ENCODE assay signal across 20 cellular contexts in genomic region chr16:49836218-49836617, GRCh38. TPM values are rescaled to one million over a fixed set of nuclear protein-coding genes. Genes with fewer than 3 reads are reported as not detected.
DNase-seq lines count a peak whose midpoint lies in the region; ATAC-seq, FAIRE-seq and TF ChIP-seq lines count a peak whose summit lies in the region.
"Had no signal": no experiment of that assay in that cellular context is flagged by ENCODE, and none has a peak within 500 bp of the region (broad histone marks: within the 10 kb centered on the region; RNA-seq: fewer than 3 reads in every experiment).

No MANE protein-coding gene starts in this region.

- WGBS in H1 (ENCODE audit: extremely low coverage in 1 of 2, insufficient coverage in 1 of 2, insufficient read length in 1 of 2, insufficient replicate concordance in 2 of 2, low coverage in 1 of 2, low lambda C conversion rate in 2 of 2, missing lambda C conversion rate in 1 of 2), 2 experiments, result 80% methylated on average over 2 of the region's 2 CpGs; no CpG with 5 or more reads in 1 of the 2 experiments

- peaks cover 21 to 23% of the 10 kb centered on the region in 2 experiments for H4K20me1 ChIP-seq in H1 (replicated peaks in 1 of 2; ENCODE audit: control insufficient read depth in 1 of 2, insufficient read depth in 2 of 2, low read length in 2 of 2)

- no peak overlapping the region for H3K23ac ChIP-seq in H1 (ENCODE audit: insufficient read length)

- peak overlapping the region; percentile 19 for H3K27ac Mint-ChIP-seq in neural crest cell (ENCODE audit: unreplicated experiment)
- no peak overlapping the region for H3K27ac Mint-ChIP-seq in naive thymus-derived CD4-positive, alpha-beta T cell
- H3K27ac Mint-ChIP-seq: activated CD4-positive, alpha-beta T cell treated with anti-CD3 and anti-CD28 coated beads, Interleukin-2, amount 10 ng/mL, durations not matched to agents 7 days and 5 days; activated naive CD4-positive, alpha-beta T cell treated with anti-CD3 and anti-CD28 coated beads, Interleukin-2, amount 10 ng/mL, durations not matched to agents 7 days and 5 days; natural killer cell treated with Interleukin-12 subunit alpha and Interleukin-12 subunit beta and Interleukin-15 and Interleukin-18, amount 100 ng/mL, for 72 hours had no signal

- no peaks in the 10 kb centered on the region for H3K9me3 Mint-ChIP-seq in neural crest cell
- no peaks in the 10 kb centered on the region for H3K9me3 Mint-ChIP-seq in naive thymus-derived CD4-positive, alpha-beta T cell
- H3K9me3 Mint-ChIP-seq: activated CD4-positive, alpha-beta T cell treated with anti-CD3 and anti-CD28 coated beads, Interleukin-2, amount 10 ng/mL, durations not matched to agents 7 days and 5 days; activated naive CD4-positive, alpha-beta T cell treated with anti-CD3 and anti-CD28 coated beads, Interleukin-2, amount 10 ng/mL, durations not matched to agents 7 days and 5 days; natural killer cell treated with Interleukin-12 subunit alpha and Interleukin-12 subunit beta and Interleukin-15 and Interleukin-18, amount 100 ng/mL, for 72 hours had no signal

- H3K36me3 Mint-ChIP-seq in neural crest cell (ENCODE audit: low read depth), result no peaks in the 10 kb centered on the region
- H3K36me3 Mint-ChIP-seq in naive thymus-derived CD4-positive, alpha-beta T cell, result no peaks in the 10 kb centered on the region
- H3K36me3 Mint-ChIP-seq: activated naive CD4-positive, alpha-beta T cell treated with anti-CD3 and anti-CD28 coated beads, Interleukin-2, amount 10 ng/mL, durations not matched to agents 7 days and 5 days; natural killer cell treated with Interleukin-12 subunit alpha and Interleukin-12 subunit beta and Interleukin-15 and Interleukin-18, amount 100 ng/mL, for 72 hours had no signal

- peak overlapping the region; percentile 68 for H3K18ac ChIP-seq in H1 (ENCODE audit: extremely low read depth, low read length)

- H2BK15ac ChIP-seq in H1 (ENCODE audit: low read length), result peak overlapping the region; percentile 97

- no peak overlapping the region for H3K4me3 ChIP-seq in H1 (ENCODE audit: extremely low read depth in 1 of 4, insufficient read depth in 2 of 4, low read depth in 3 of 4, low read length in 4 of 4)
- no peak overlapping the region for H3K4me3 ChIP-seq in tibial artery
- H3K4me3 ChIP-seq in naive thymus-derived CD4-positive, alpha-beta T cell (ENCODE audit: low read length), result no peak overlapping the region
- H3K4me3 ChIP-seq: breast epithelium had no signal

- H2BK20ac ChIP-seq in H1 (ENCODE audit: low read length), result peak overlapping the region; percentile 86; the same call in 1 of the 2 replicates

- peak overlapping the region; percentile 87; the same call in 1 of the 2 replicates for H2BK5ac ChIP-seq in H1 (ENCODE audit: low read depth, low read length)

- no peak for ATAC-seq in naive thymus-derived CD4-positive, alpha-beta T cell
- ATAC-seq: natural killer cell treated with Interleukin-12 subunit alpha and Interleukin-12 subunit beta and Interleukin-15 and Interleukin-18, amount 100 ng/mL, for 72 hours; SK-N-SH treated with all-trans-retinoic acid at 6 μM for 48 hours had no signal

- H3K56ac ChIP-seq in H1 (replicated peaks; ENCODE audit: insufficient read length, low read depth, low read length), result no peak overlapping the region

- H2AK5ac ChIP-seq in H1 (ENCODE audit: low read depth, low read length), result peak overlapping the region; percentile 90; the same call in 1 of the 2 replicates

- H3K79me2 ChIP-seq in H1 (ENCODE audit: control insufficient read depth in 1 of 2, insufficient read depth in 2 of 2, low read length in 2 of 2), result peaks cover 3 to 93% of the 10 kb centered on the region in 2 experiments; a peak in 3 of 4 replicates

- CTCF ChIA-PET in H1 (lab: Charles Lee; ENCODE audit: partially characterized antibody), result interaction anchor here (0.7 to 3.1 kb wide), 5 partner anchors 10 to 132 kb away, joined by 3 to 11 read pairs (median 3); no protein-coding TSS in a partner anchor
- CTCF ChIA-PET in naive thymus-derived CD4-positive, alpha-beta T cell (lab: Charles Lee), result no interaction called here

- H4K5ac ChIP-seq in H1 (ENCODE audit: insufficient read length, low read depth, low read length), result no peak overlapping the region

- TF ChIP-seq CTCF in H1 (IDR thresholded peaks at IDR 0.05; ENCODE audit: control extremely low read depth in 1 of 3, insufficient read depth in 1 of 3, low read depth in 1 of 3, low read length in 3 of 3) (no peak), neural crest cell (conservative IDR thresholded peaks at IDR 0.05) (no peak), tibial artery (IDR thresholded peaks at IDR 0.05) (no peak)

- no peak overlapping the region for H4K8ac ChIP-seq in H1 (ENCODE audit: extremely low read depth, insufficient read depth, low read length)

- peak overlapping the region in 1 of 2 experiments; percentile 37; a peak in 2 of 4 replicates for H3K4me2 ChIP-seq in H1 (ENCODE audit: insufficient read depth in 1 of 2, low read depth in 2 of 2, low read length in 2 of 2)

- H3K4me1 Mint-ChIP-seq in neural crest cell, result peaks cover 73% of the 10 kb centered on the region
- no peaks in the 10 kb centered on the region for H3K4me1 Mint-ChIP-seq in naive thymus-derived CD4-positive, alpha-beta T cell
- H3K4me1 Mint-ChIP-seq: activated CD4-positive, alpha-beta T cell treated with anti-CD3 and anti-CD28 coated beads, Interleukin-2, amount 10 ng/mL, durations not matched to agents 7 days and 5 days; activated naive CD4-positive, alpha-beta T cell treated with anti-CD3 and anti-CD28 coated beads, Interleukin-2, amount 10 ng/mL, durations not matched to agents 7 days and 5 days had no signal

- no peak for TF ChIP-seq EP300 in H1 (IDR thresholded peaks at IDR 0.05; ENCODE audit: borderline replicate concordance in 1 of 2, low read depth in 2 of 2, low read length in 2 of 2)

- TF ChIP-seq POLR2A in H1 (IDR thresholded peaks at IDR 0.05; ENCODE audit: control extremely low read depth in 1 of 2, low read depth in 2 of 2, low read length in 2 of 2), result no peak

- H3K4me1 ChIP-seq in H1 (replicated peaks in 1 of 4; ENCODE audit: control insufficient read depth in 3 of 4, insufficient read depth in 4 of 4, low read length in 3 of 4), result peaks cover 7 to 74% (median 61%) of the 10 kb centered on the region in 4 experiments
- peaks cover 13 to 81% (median 64%) of the 10 kb centered on the region in 4 donors for H3K4me1 ChIP-seq in tibial artery
- no peaks in the 10 kb centered on the region for H3K4me1 ChIP-seq in naive thymus-derived CD4-positive, alpha-beta T cell (ENCODE audit: control insufficient read depth in 2 of 2, insufficient read depth in 2 of 2, low read length in 2 of 2)

- POLR2A ChIA-PET in H1 (lab: Charles Lee; ENCODE audit: partially characterized antibody), result interaction anchor here (2.8 to 3.6 kb wide), 3 partner anchors 9 to 21 kb away, joined by 9 read pairs; no protein-coding TSS in a partner anchor
- POLR2A ChIA-PET in naive thymus-derived CD4-positive, alpha-beta T cell (lab: Charles Lee), result no interaction called here

- peak overlapping the region; percentile 98; the same call in 1 of the 2 replicates for H2BK12ac ChIP-seq in H1 (ENCODE audit: low read depth, low read length)

- peaks cover 42% of the 10 kb centered on the region for H3K79me1 ChIP-seq in H1 (ENCODE audit: low read depth, low read length)

- H3K9me3 ChIP-seq in H1 (ENCODE audit: insufficient read depth in 2 of 2, low read depth in 1 of 2, low read length in 1 of 2), result no peaks in the 10 kb centered on the region
- H3K9me3 ChIP-seq in tibial artery, result no peaks in the 10 kb centered on the region
- H3K9me3 ChIP-seq in naive thymus-derived CD4-positive, alpha-beta T cell (ENCODE audit: control insufficient read depth in 2 of 3, low read length in 3 of 3), result no peaks in the 10 kb centered on the region
- H3K9me3 ChIP-seq: breast epithelium had no signal

- no peaks in the 10 kb centered on the region for H3K27me3 Mint-ChIP-seq in neural crest cell (ENCODE audit: low read depth)
- peaks cover 20 to 38% (median 28%) of the 10 kb centered on the region in 5 donors for H3K27me3 Mint-ChIP-seq in naive thymus-derived CD4-positive, alpha-beta T cell

- peaks cover 6% of the 10 kb centered on the region for H3K23me2 ChIP-seq in H1 (ENCODE audit: low read depth, low read length)

- no peak overlapping the region for H3K4me3 Mint-ChIP-seq in neural crest cell
- H3K4me3 Mint-ChIP-seq in naive thymus-derived CD4-positive, alpha-beta T cell, result no peak overlapping the region
- H3K4me3 Mint-ChIP-seq: activated CD4-positive, alpha-beta T cell treated with anti-CD3 and anti-CD28 coated beads, Interleukin-2, amount 10 ng/mL, durations not matched to agents 7 days and 5 days; activated naive CD4-positive, alpha-beta T cell treated with anti-CD3 and anti-CD28 coated beads, Interleukin-2, amount 10 ng/mL, durations not matched to agents 7 days and 5 days; natural killer cell treated with Interleukin-12 subunit alpha and Interleukin-12 subunit beta and Interleukin-15 and Interleukin-18, amount 100 ng/mL, for 72 hours had no signal

- no peak overlapping the region for H2BK120ac ChIP-seq in H1 (replicated peaks; ENCODE audit: low read depth, low read length)

- H3K14ac ChIP-seq in H1 (ENCODE audit: insufficient read length), result no peak overlapping the region

- H2AFZ ChIP-seq in H1 (ENCODE audit: low read length), result no peak overlapping the region

- TF ChIP-seq RAD21 in H1 (IDR thresholded peaks at IDR 0.05 in 1 of 2, conservative IDR thresholded peaks at IDR 0.05 in 1 of 2; ENCODE audit: low read depth in 2 of 2, low read length in 2 of 2), result no peak

- no peak overlapping the region for H4K91ac ChIP-seq in H1 (replicated peaks; ENCODE audit: insufficient read length, low read length)

- H3K27ac ChIP-seq in H1 (ENCODE audit: low read depth, low read length), result no peak overlapping the region
- H3K27ac ChIP-seq in tibial artery, result peak overlapping the region; percentile 80 to 83
- H3K27ac ChIP-seq in naive thymus-derived CD4-positive, alpha-beta T cell (ENCODE audit: low read depth, low read length), result no peak overlapping the region
- H3K27ac ChIP-seq: C4-2B had no signal

- H3K36me3 ChIP-seq in H1 (ENCODE audit: control insufficient read depth in 2 of 4, insufficient read depth in 4 of 4, low read length in 3 of 4), result no peaks in the 10 kb centered on the region
- no peaks in the 10 kb centered on the region for H3K36me3 ChIP-seq in tibial artery
- H3K36me3 ChIP-seq in naive thymus-derived CD4-positive, alpha-beta T cell (ENCODE audit: control insufficient read depth in 2 of 3, insufficient read depth in 3 of 3, low read length in 3 of 3), result no peaks in the 10 kb centered on the region
- H3K36me3 ChIP-seq: breast epithelium had no signal

- H3K27me3 ChIP-seq in H1 (replicated peaks in 1 of 4; ENCODE audit: control insufficient read depth in 3 of 4, extremely low read depth in 1 of 4, insufficient read depth in 3 of 4, low read length in 3 of 4), result no peaks in the 10 kb centered on the region
- H3K27me3 ChIP-seq in tibial artery, result peaks cover 0 to 6% of the 10 kb centered on the region in 2 donors
- no peaks in the 10 kb centered on the region for H3K27me3 ChIP-seq in naive thymus-derived CD4-positive, alpha-beta T cell (ENCODE audit: control insufficient read depth in 2 of 2, insufficient read depth in 2 of 2, low read length in 2 of 2)
- H3K27me3 ChIP-seq: breast epithelium had no signal

- no peak overlapping the region; a peak in 1 of 7 replicates for H3K9ac ChIP-seq in H1 (replicated peaks in 1 of 4; ENCODE audit: extremely low read depth in 1 of 4, low read depth in 3 of 4, low read length in 3 of 4)

- intact Hi-C loops in tibial artery (cut with DNase I; ENCODE audit: low total_unique reads), result no loop called here
- intact Hi-C loops in naive thymus-derived CD4-positive, alpha-beta T cell (cut with micrococcal nuclease), result no loop called here

- peak; percentile 47 for DNase-seq in NCI-H82 (lab: John Stamatoyannopoulos, UW)
- DNase-seq in NCI-H82 treated with DMSO at 0.1 percent for 48 hours (lab: John Stamatoyannopoulos, UW; ENCODE audit: unreplicated experiment), result no peak
- no peak for DNase-seq in H1 (ENCODE audit: low read depth in 1 of 2, low spot score in 2 of 2)
- no peak for DNase-seq in neural crest cell (ENCODE audit: low read depth, low spot score)
- DNase-seq in tibial artery, result no peak
- DNase-seq in iPS-NIHi11 (ENCODE audit: low spot score), result no peak
- no peak for DNase-seq in naive thymus-derived CD4-positive, alpha-beta T cell
- no peak for DNase-seq in HCEC 1CT
- DNase-seq: 8988T; activated CD4-positive, alpha-beta T cell treated with anti-CD3 and anti-CD28 coated beads, Interleukin-2, amount 10 ng/mL, durations not matched to agents 7 days and 5 days; activated naive CD4-positive, alpha-beta T cell treated with anti-CD3 and anti-CD28 coated beads, Interleukin-2, amount 10 ng/mL, durations not matched to agents 7 days and 5 days; DMS53; MM.1S; NCI-H187; NCI-H510A; stimulated activated CD4-positive, alpha-beta T cell treated with anti-CD3 and anti-CD28 coated beads, Interleukin-1b, Interleukin-23, amount 100 ng/mL, for 48 hours had no signal

- FAIRE-seq in H1 (lab: Jason Lieb, UNC), result no peak

- H3K4ac ChIP-seq in H1 (replicated peaks; ENCODE audit: insufficient read length, low read depth, low read length), result no peak overlapping the region

RNA-seq across cellular contexts. Expression of gene ZNF423, which starts 19.7 kb away (rescaled TPM):
- total RNA-seq in H1 (2021; fragmentation: NEBNext Ultra II Directional; extraction: Animal tissue kit (Norgen Biotek cat#: 25700)), result 52.3 and 55.0 TPM in 2 replicates
- polyA plus RNA-seq in H1 (2011; rRNA removed), result 38.2 and 41.2 TPM in 2 replicates
- polyA plus RNA-seq in H1 (2011; cell fraction: cytosol; rRNA removed), result 21.9 TPM
- polyA plus RNA-seq in H1 (2011; cell fraction: nucleus; rRNA removed), result 39.6 TPM
- 39.6 to 51.6 TPM (median 48.3 TPM) in 4 replicates for polyA plus RNA-seq in H1 (2012, experiment 1 of 2)
- 33.1 TPM for polyA plus RNA-seq in H1 (2012, experiment 2 of 2)
- 24.8 TPM for polyA plus RNA-seq in H1 (2013, experiment 1 of 2)
- 27.0 TPM for polyA plus RNA-seq in H1 (2013, experiment 2 of 2)
- polyA minus RNA-seq in H1 (2011; rRNA and poly(A)+ RNA removed), result 47.8 and 68.0 TPM in 2 replicates
- 46.3 TPM for polyA minus RNA-seq in H1 (2011; cell fraction: cytosol; rRNA and poly(A)+ RNA removed)
- polyA minus RNA-seq in H1 (2011; cell fraction: nucleus; rRNA and poly(A)+ RNA removed), result 49.0 TPM
- total RNA-seq in neural crest cell, result 55.0 and 55.4 TPM in 2 replicates
- total RNA-seq in naive thymus-derived CD4-positive, alpha-beta T cell, result not detected
- polyA plus RNA-seq in naive thymus-derived CD4-positive, alpha-beta T cell, result not detected
- total RNA-seq: activated CD4-positive, alpha-beta T cell treated with anti-CD3 and anti-CD28 coated beads, Interleukin-2, amount 10 ng/mL, durations not matched to agents 7 days and 5 days; natural killer cell treated with Interleukin-12 subunit alpha and Interleukin-12 subunit beta and Interleukin-15 and Interleukin-18, amount 100 ng/mL, for 72 hours had no signal

Comparison
In these comparisons a context has a peak if more than half of its experiments do, and no peak if none do; other contexts are left out.
1. H3K27ac ChIP-seq: peak in tibial artery (2 of 2); none in H1 (single experiment) and naive thymus-derived CD4-positive, alpha-beta T cell (single experiment).
2. RNA of gene ZNF423, which starts 19.7 kb away (total RNA-seq): 55.0 to 55.4 TPM in neural crest cell and 52.3 to 55.0 TPM in H1; not detected in naive thymus-derived CD4-positive, alpha-beta T cell; every median in the first group is over 10 times any median in the second.